7 cellular contexts compared by ENCODE assay signal in the genomic region with DNA sequence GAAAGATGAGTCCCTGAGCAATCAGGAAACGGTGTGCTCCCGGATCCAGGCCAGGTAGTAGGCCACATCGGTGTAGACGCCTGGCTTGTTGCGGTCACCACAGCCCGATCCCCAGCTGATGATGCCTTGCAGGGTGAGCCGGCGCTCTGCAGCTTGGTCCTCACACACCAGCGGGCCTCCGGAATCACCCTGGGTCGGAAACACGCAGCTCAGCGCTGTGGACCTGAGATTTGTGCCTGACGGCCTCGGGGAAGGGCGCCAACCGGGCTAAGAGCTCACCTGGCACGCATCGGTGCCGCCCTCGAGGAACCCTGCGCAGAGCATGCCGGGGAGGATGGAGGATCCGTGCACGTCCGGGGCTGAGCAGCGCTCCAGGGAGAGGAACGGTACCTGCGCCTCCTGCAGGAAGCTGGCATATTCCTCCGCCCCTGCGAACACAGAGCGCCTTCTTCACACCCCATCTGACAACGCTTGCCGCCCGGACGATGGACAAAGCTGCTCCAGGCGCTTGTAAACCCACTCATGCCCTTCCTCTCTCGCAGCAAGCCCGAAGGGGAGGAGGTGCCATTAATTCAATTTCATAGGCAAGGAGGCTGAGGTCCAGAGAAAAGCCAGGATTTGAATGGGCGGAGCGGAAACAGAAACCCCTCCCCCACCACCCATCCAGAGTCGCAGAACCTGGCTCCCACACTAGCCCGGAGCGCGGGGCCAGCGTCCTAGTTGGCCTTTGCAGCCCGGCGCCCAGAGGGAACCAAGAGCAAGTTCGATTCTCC. TPM values are rescaled to one million over a fixed set of nuclear protein-coding genes. Genes with fewer than 3 reads are reported as not detected.
DNase-seq lines count a peak whose midpoint lies in the region; ATAC-seq and TF ChIP-seq lines count a peak whose summit lies in the region.
"Had no signal": no experiment of that assay in that cellular context is flagged by ENCODE, and none has a peak within 500 bp of the region (broad histone marks: within the 10 kb centered on the region; RNA-seq: fewer than 3 reads in every experiment).

No MANE protein-coding gene starts in this region.

- ATAC-seq in GM19467 (IDR thresholded peaks at IDR 0.05; ENCODE audit: unreplicated experiment) = no peak

- in situ Hi-C loops in KBM-7 (cut with MboI; ENCODE audit: low pct_unique_long_range_greater_than_20kb, low sequenced_read_pairs) = no loop called here

- H3K79me2 ChIP-seq in osteoblast (ENCODE audit: insufficient read depth, low read length) = no peaks in the 10 kb centered on the region

- no peaks in the 10 kb centered on the region for H3K36me3 ChIP-seq in osteoblast (ENCODE audit: insufficient read depth, low read length)

- H3K27ac ChIP-seq in osteoblast (ENCODE audit: low read depth, low read length) = no peak overlapping the region

- DNase-seq in HT-29 (ENCODE audit: low spot score) (peak; percentile 92), SK-N-DZ (ENCODE audit: low spot score) (peak; percentile 91), cerebellum (ENCODE audit: low spot score) (peak; percentile 53), osteoblast (ENCODE audit: insufficient read length, low spot score, missing footprints) (peak; percentile 92), KBM-7 (no peak)

- no peaks in the 10 kb centered on the region for H3K9me3 ChIP-seq in osteoblast (ENCODE audit: low read depth, low read length)

- H3K4me3 ChIP-seq in osteoblast (ENCODE audit: insufficient read depth, low read length) = no peak overlapping the region

- H2AFZ ChIP-seq in osteoblast (ENCODE audit: low read length) = peak overlapping the region; percentile 65

- peaks cover 14% of the 10 kb centered on the region for H3K4me1 ChIP-seq in osteoblast (ENCODE audit: insufficient read depth, low read length)

- H3K27me3 ChIP-seq in osteoblast (ENCODE audit: insufficient read depth, low read length) = peaks cover 61% of the 10 kb centered on the region

- TF ChIP-seq CTCF in osteoblast (IDR thresholded peaks at IDR 0.05; ENCODE audit: extremely low read depth, low read depth, low read length) = peak; percentile 36

- peak overlapping the region; percentile 92 for H3K4me2 ChIP-seq in osteoblast (ENCODE audit: insufficient read depth, low read length)

- H4K20me1 ChIP-seq in osteoblast (ENCODE audit: insufficient read depth, low read length) = no peaks in the 10 kb centered on the region

RNA-seq across cellular contexts. Expression of a gene that starts 2.0 kb away (rescaled TPM):
- total RNA-seq in HT-29 (2014; rRNA removed; shearing (Covaris generic)) = not detected in 2 replicates
- polyA plus RNA-seq in SK-N-DZ (2014; cell fraction: cytosol; rRNA removed) = not detected in 2 replicates
- not detected in 2 replicates for polyA plus RNA-seq in SK-N-DZ (2014; cell fraction: nucleus; rRNA removed)
- total RNA-seq in cerebellum = not detected
- not detected in 2 replicates for total RNA-seq in osteoblast
- total RNA-seq: subcutaneous adipose tissue had no signal

RNA-seq across cellular contexts. Expression of a gene that starts 6.9 kb away (rescaled TPM):
- total RNA-seq in HT-29 (2014; rRNA removed; shearing (Covaris generic)) = 52.9 TPM in 2 replicates
- polyA plus RNA-seq in SK-N-DZ (2014; cell fraction: cytosol; rRNA removed) = 28.3 and 33.5 TPM in 2 replicates
- 28.9 and 40.2 TPM in 2 replicates for polyA plus RNA-seq in SK-N-DZ (2014; cell fraction: nucleus; rRNA removed)
- total RNA-seq in cerebellum (3.3 TPM), osteoblast (not detected in 2 replicates)

RNA-seq across cellular contexts. Expression of a gene that starts 18.2 kb away (rescaled TPM):
- total RNA-seq in HT-29 (2014; rRNA removed; shearing (Covaris generic)) = not detected in 2 replicates
- polyA plus RNA-seq in SK-N-DZ (2014; cell fraction: cytosol; rRNA removed) = not detected in 2 replicates
- polyA plus RNA-seq in SK-N-DZ (2014; cell fraction: nucleus; rRNA removed) = not detected in 2 replicates
- total RNA-seq in cerebellum = not detected
- total RNA-seq in osteoblast = not detected in 2 replicates
- total RNA-seq: subcutaneous adipose tissue had no signal

RNA-seq across cellular contexts. Expression of a gene that starts 24.0 kb away (rescaled TPM):
- total RNA-seq in HT-29 (2014; rRNA removed; shearing (Covaris generic)) = 87.7 and 94.2 TPM in 2 replicates
- polyA plus RNA-seq in SK-N-DZ (2014; cell fraction: cytosol; rRNA removed) = 61.5 and 64.0 TPM in 2 replicates
- polyA plus RNA-seq in SK-N-DZ (2014; cell fraction: nucleus; rRNA removed) = 51.1 and 64.7 TPM in 2 replicates
- total RNA-seq in cerebellum = 16.2 TPM
- 18.3 and 19.2 TPM in 2 replicates for total RNA-seq in osteoblast

RNA-seq across cellular contexts. Expression of a gene that starts 44.2 kb away (rescaled TPM):
- total RNA-seq in HT-29 (2014; rRNA removed; shearing (Covaris generic)) = 69.3 and 86.7 TPM in 2 replicates
- polyA plus RNA-seq in SK-N-DZ (2014; cell fraction: cytosol; rRNA removed) = 26.1 and 35.3 TPM in 2 replicates
- 32.0 and 39.8 TPM in 2 replicates for polyA plus RNA-seq in SK-N-DZ (2014; cell fraction: nucleus; rRNA removed)
- 5.9 TPM for total RNA-seq in cerebellum
- total RNA-seq in osteoblast = 10.0 and 12.7 TPM in 2 replicates

Comparison
In these comparisons a context has a peak if more than half of its experiments do, and no peak if none do; other contexts are left out.
1. RNA of a gene that starts 6.9 kb away (total RNA-seq): 52.9 TPM in HT-29; 3.3 TPM in cerebellum (single experiment) and not detected in osteoblast; every median in the first group is over 10 times any median in the second.